7 cellular contexts compared by ENCODE assay signal in genomic region chr2:17538844-17539554, GRCh38. TPM values are rescaled to one million over a fixed set of nuclear protein-coding genes. Genes with fewer than 3 reads are reported as not detected.
A peak's percentile ranks its signal among the peaks of the same experiment; 100 is the strongest.
DNase-seq lines count a peak whose midpoint lies in the region; ATAC-seq and TF ChIP-seq lines count a peak whose summit lies in the region.

No MANE protein-coding gene starts in this region.

- POLR2A ChIA-PET in RWPE1 (lab: Yijun Ruan, JAX; ENCODE audit: low non-redundant PET), result no interaction called here

- no peak overlapping the region for H3K27ac Mint-ChIP-seq in neural crest cell (ENCODE audit: unreplicated experiment)

- CTCF ChIA-PET in RWPE1 (lab: Yijun Ruan, JAX), result interaction anchor here (0.6 to 1.7 kb wide), 3 partner anchors 107 to 281 kb away, joined by 3 to 5 read pairs (median 4); no protein-coding TSS in a partner anchor

- DNase-seq in RWPE1 (ENCODE audit: low spot score), result peak; percentile 52
- DNase-seq in fibroblast of the aortic adventitia (ENCODE audit: low read depth), result peak; percentile 48
- peak; percentile 64 for DNase-seq in neural crest cell (ENCODE audit: low read depth, low spot score)
- no peak for DNase-seq in NK-92 treated with Interleukin-12 subunit alpha and Interleukin-12 subunit beta, amount 100 ng/mL, for 24 hours (lab: John Stamatoyannopoulos, UW)
- DNase-seq in COLO829 (ENCODE audit: low spot score), result no peak

- H3K9me3 Mint-ChIP-seq in neural crest cell, result no peaks in the 10 kb centered on the region

- H3K4me3 Mint-ChIP-seq in neural crest cell, result peak overlapping the region; percentile 90

- peaks cover 21% of the 10 kb centered on the region for H3K4me1 Mint-ChIP-seq in neural crest cell

- peak overlapping the region; percentile 65 for H3K4me3 ChIP-seq in fibroblast of the aortic adventitia (ENCODE audit: low read depth, low read length)

- peaks cover 85% of the 10 kb centered on the region for H3K27me3 Mint-ChIP-seq in neural crest cell (ENCODE audit: low read depth)

- ATAC-seq in GM18907 (IDR thresholded peaks at IDR 0.05; ENCODE audit: unreplicated experiment), result peak; percentile 64
- ATAC-seq in HG03103 (IDR thresholded peaks at IDR 0.05; ENCODE audit: low read depth, unreplicated experiment), result peak; percentile 59

- H3K36me3 Mint-ChIP-seq in neural crest cell (ENCODE audit: low read depth), result no peaks in the 10 kb centered on the region

- peak overlapping the region; percentile 89 for H3K27ac ChIP-seq in RWPE1

- no peak for TF ChIP-seq CTCF in RWPE1 (conservative IDR thresholded peaks at IDR 0.05; ENCODE audit: low read depth)
- TF ChIP-seq CTCF in fibroblast of the aortic adventitia (IDR thresholded peaks at IDR 0.05; ENCODE audit: insufficient read depth, low read length), result no peak
- TF ChIP-seq CTCF in neural crest cell (conservative IDR thresholded peaks at IDR 0.05), result no peak

RNA-seq across cellular contexts. Expression of gene VSNL1, which starts 1.5 kb away (rescaled TPM):
- total RNA-seq in fibroblast of the aortic adventitia (ENCODE audit: low replicate concordance) (0.90 and 3.7 TPM in 2 replicates), neural crest cell (1.7 and 2.1 TPM in 2 replicates)

RNA-seq across cellular contexts. Expression of gene RAD51AP2, which starts 20.8 kb away (rescaled TPM):
- 0.09 TPM in 1 of 2 replicates, not detected in the other for total RNA-seq in fibroblast of the aortic adventitia (ENCODE audit: low replicate concordance)
- 0.16 and 0.23 TPM in 2 replicates for total RNA-seq in neural crest cell

Comparison
In these comparisons a context has a peak if more than half of its experiments do, and no peak if none do; other contexts are left out.
1. DNase-seq: peak in RWPE1 (single experiment), fibroblast of the aortic adventitia (single experiment) and neural crest cell (single experiment); none in NK-92 treated with Interleukin-12 subunit alpha and Interleukin-12 subunit beta, amount 100 ng/mL, for 24 hours (single experiment) and COLO829 (single experiment).